ENCODE assay signal across 24 cellular contexts in genomic region chr13:109152311-109152820, GRCh38.
DNase-seq lines count a peak whose midpoint lies in the region; ATAC-seq and TF ChIP-seq lines count a peak whose summit lies in the region.
"Had no signal": no experiment of that assay in that cellular context is flagged by ENCODE, and none has a peak within 500 bp of the region (broad histone marks: within the 10 kb centered on the region; RNA-seq: fewer than 3 reads in every experiment).

No MANE protein-coding gene starts in this region.

- peaks cover 11% of the 10 kb centered on the region for H3K36me3 Mint-ChIP-seq in MCF 10A (ENCODE audit: insufficient read depth, unreplicated experiment)
- no peaks in the 10 kb centered on the region for H3K36me3 Mint-ChIP-seq in activated T-cell treated with anti-CD3 and anti-CD28 coated beads, Interleukin-2, amount 50 U/mL, for 4 hours (ENCODE audit: insufficient read depth)

- H3K27me3 ChIP-seq in breast epithelium (no peaks in the 10 kb centered on the region), mammary epithelial cell (ENCODE audit: insufficient read depth, low read length) (no peaks in the 10 kb centered on the region), mesenchymal stem cell (ENCODE audit: control insufficient read depth in 1 of 2, insufficient read depth in 1 of 2, low read length in 2 of 2) (no peaks in the 10 kb centered on the region), Peyer's patch (no peaks in the 10 kb centered on the region), heart right ventricle (peaks cover 0 to 10% (median 0%) of the 10 kb centered on the region in 7 donors)

- no peak overlapping the region for H2AK5ac ChIP-seq in mesenchymal stem cell (ENCODE audit: low read length, severe bottlenecking)

- dilution Hi-C loops in mammary epithelial cell (cut with HindIII; ENCODE audit: low sequenced_read_pairs): loop anchor here (5.0 kb wide), 1 partner anchor 45 kb away; no protein-coding TSS in a partner anchor

- H4K91ac ChIP-seq in mesenchymal stem cell (ENCODE audit: low read length): no peak overlapping the region

- intact Hi-C loops in MCF 10A (cut with micrococcal nuclease) (no loop called here), breast epithelium (cut with DNase I; ENCODE audit: low total_unique reads) (no loop called here), mammary epithelial cell (cut with micrococcal nuclease) (no loop called here), heart right ventricle (cut with DNase I) (no loop called here)

- no peak overlapping the region for H2BK12ac ChIP-seq in mesenchymal stem cell (ENCODE audit: low read length in 2 of 2)

- CTCF ChIA-PET in MCF 10A (lab: Yijun Ruan, JAX) (interaction anchor here (0.6 to 2.1 kb wide), 4 partner anchors 191 to 951 kb away, joined by 3 to 12 read pairs (median 4); no protein-coding TSS in a partner anchor), mammary epithelial cell (lab: Charles Lee; ENCODE audit: low non-redundant PET) (no interaction called here)

- no peak overlapping the region for H4K8ac ChIP-seq in mesenchymal stem cell (ENCODE audit: low read length)

- H4K20me1 ChIP-seq in mammary epithelial cell (ENCODE audit: insufficient read depth, low read length): no peaks in the 10 kb centered on the region

- DNase-seq in MCF 10A (ENCODE audit: unreplicated experiment): no peak
- no peak for DNase-seq in breast epithelium (ENCODE audit: low spot score in 2 of 2)
- DNase-seq in mammary epithelial cell: no peak
- DNase-seq in mesenchymal stem cell: peak; percentile 26
- DNase-seq in activated T-cell treated with anti-CD3 and anti-CD28 coated beads, Interleukin-2, amount 50 U/mL, for 4 hours: no peak
- no peak for DNase-seq in NOMO-1 treated with dmso at 0.1 percent for 144 hours (lab: John Stamatoyannopoulos, UW; ENCODE audit: unreplicated experiment)
- no peak for DNase-seq in Peyer's patch
- DNase-seq in heart right ventricle: no peak
- DNase-seq: Calu3; DMS79 treated with DMSO at 0.1 percent for 48 hours; GF-D8; GOT3; HCEC 1CT; Karpas-422; NCI-H2029; NCI-H446 treated with DMSO at 0.1 percent for 48 hours; NCI-H526; NCI-H82; NK-92 treated with Interleukin-12 subunit alpha and Interleukin-12 subunit beta, amount 100 ng/mL, for 24 hours; PC-9; SHP77 treated with DMSO at 0.1 percent for 48 hours; SK-N-SH had no signal

- H3K9me3 ChIP-seq in breast epithelium (no peaks in the 10 kb centered on the region), mammary epithelial cell (replicated peaks; ENCODE audit: insufficient read depth, low read length) (no peaks in the 10 kb centered on the region), mesenchymal stem cell (ENCODE audit: control insufficient read depth, low read length) (no peaks in the 10 kb centered on the region), Peyer's patch (no peaks in the 10 kb centered on the region), heart right ventricle (no peaks in the 10 kb centered on the region)
- H3K9me3 ChIP-seq: SK-N-SH had no signal

- TF ChIP-seq POLR2A in breast epithelium (IDR thresholded peaks at IDR 0.05) (no peak), Peyer's patch (IDR thresholded peaks at IDR 0.05) (no peak)

- no peaks in the 10 kb centered on the region for H3K27me3 Mint-ChIP-seq in MCF 10A (ENCODE audit: insufficient read depth, unreplicated experiment)
- peaks cover 8% of the 10 kb centered on the region for H3K27me3 Mint-ChIP-seq in activated T-cell treated with anti-CD3 and anti-CD28 coated beads, Interleukin-2, amount 50 U/mL, for 4 hours (ENCODE audit: low read depth)

- TF ChIP-seq CTCF in MCF 10A (IDR thresholded peaks at IDR 0.05; ENCODE audit: unreplicated experiment) (no peak), breast epithelium (IDR thresholded peaks at IDR 0.05) (no peak), mammary epithelial cell (conservative IDR thresholded peaks at IDR 0.05 in 1 of 2, IDR thresholded peaks at IDR 0.05 in 1 of 2; ENCODE audit: extremely low read depth in 1 of 2, insufficient read depth in 1 of 2, low read depth in 1 of 2, low read length in 2 of 2) (no peak), Peyer's patch (IDR thresholded peaks at IDR 0.05) (no peak), heart right ventricle (IDR thresholded peaks at IDR 0.05) (no peak)

- no peaks in the 10 kb centered on the region for H3K79me2 ChIP-seq in mammary epithelial cell (ENCODE audit: insufficient read depth, low read length)

- H3K18ac ChIP-seq in mesenchymal stem cell (ENCODE audit: low read depth in 1 of 2, low read length in 2 of 2): no peak overlapping the region

- no peaks in the 10 kb centered on the region for H3K9me3 Mint-ChIP-seq in MCF 10A (ENCODE audit: unreplicated experiment)
- H3K9me3 Mint-ChIP-seq in activated T-cell treated with anti-CD3 and anti-CD28 coated beads, Interleukin-2, amount 50 U/mL, for 4 hours: no peaks in the 10 kb centered on the region

- no peak overlapping the region for H3K9ac ChIP-seq in mammary epithelial cell (ENCODE audit: insufficient read depth, low read length)
- H3K9ac ChIP-seq in mesenchymal stem cell (ENCODE audit: low read length): no peak overlapping the region
- H3K9ac ChIP-seq: SK-N-SH had no signal

- H3K27ac Mint-ChIP-seq in MCF 10A (ENCODE audit: low read depth, unreplicated experiment): peak overlapping the region; percentile 77

- H2BK5ac ChIP-seq in mesenchymal stem cell (ENCODE audit: low read depth, low read length, poor library complexity, severe bottlenecking): no peak overlapping the region

- no peak overlapping the region for H3K27ac ChIP-seq in breast epithelium
- peak overlapping the region; percentile 85 for H3K27ac ChIP-seq in mammary epithelial cell (ENCODE audit: insufficient read depth, low read depth, low read length)
- H3K27ac ChIP-seq in mesenchymal stem cell (ENCODE audit: low read length, poor library complexity, severe bottlenecking): no peak overlapping the region
- H3K27ac ChIP-seq in Peyer's patch: no peak overlapping the region
- H3K27ac ChIP-seq in heart right ventricle: no peak overlapping the region
- H3K27ac ChIP-seq: 22Rv1, HL-60, PC-9 had no signal

- in situ Hi-C loops in mammary epithelial cell (cut with MboI; ENCODE audit: low sequenced_read_pairs in 2 of 2): loop anchor here (5.0 to 10.0 kb wide), 3 partner anchors 102 to 188 kb away; no protein-coding TSS in a partner anchor

- no peak overlapping the region for H3K14ac ChIP-seq in mesenchymal stem cell (ENCODE audit: low read length in 2 of 2)

- peaks cover 59% of the 10 kb centered on the region for H3K4me1 Mint-ChIP-seq in MCF 10A (ENCODE audit: insufficient read depth, unreplicated experiment)
- H3K4me1 Mint-ChIP-seq in activated T-cell treated with anti-CD3 and anti-CD28 coated beads, Interleukin-2, amount 50 U/mL, for 4 hours (ENCODE audit: low read depth): no peaks in the 10 kb centered on the region

- H3K79me1 ChIP-seq in mesenchymal stem cell (replicated peaks; ENCODE audit: low read length, poor library complexity, severe bottlenecking): no peaks in the 10 kb centered on the region

- H3K4ac ChIP-seq in mesenchymal stem cell (ENCODE audit: low read depth in 1 of 2, low read length in 2 of 2): no peak overlapping the region

- H3K36me3 ChIP-seq in breast epithelium (no peaks in the 10 kb centered on the region), mammary epithelial cell (ENCODE audit: insufficient read depth, low read length) (no peaks in the 10 kb centered on the region), mesenchymal stem cell (ENCODE audit: control insufficient read depth in 1 of 2, insufficient read depth in 2 of 2, low read depth in 1 of 2, low read length in 2 of 2) (no peaks in the 10 kb centered on the region), Peyer's patch (no peaks in the 10 kb centered on the region), heart right ventricle (no peaks in the 10 kb centered on the region)

- H3K4me2 ChIP-seq in mammary epithelial cell (ENCODE audit: insufficient read depth, low read depth, low read length) (no peak overlapping the region), mesenchymal stem cell (ENCODE audit: low read length, poor library complexity, severe bottlenecking) (no peak overlapping the region)
- H3K4me2 ChIP-seq: PC-9, SK-N-SH had no signal

- BruUV-seq in MCF 10A (replicated peaks; lab: Mats Ljungman, UMichigan): no TSS peak
- BruUV-seq in mammary epithelial cell (replicated peaks; lab: Mats Ljungman, UMichigan): no TSS peak

- 93% methylated on average over 9 of the region's 9 CpGs for WGBS in mammary epithelial cell (ENCODE audit: low coverage, missing lambda C conversion rate)
- 71% methylated on average over 7 of the region's 9 CpGs for WGBS in mesenchymal stem cell
- 67 to 70% methylated on average over 9 of the region's 9 CpGs for WGBS in heart right ventricle, 2 donors

- no peak for ATAC-seq in activated T-cell treated with anti-CD3 and anti-CD28 coated beads, Interleukin-2, amount 50 U/mL, for 4 hours
- no peak for ATAC-seq in heart right ventricle

- H2BK15ac ChIP-seq in mesenchymal stem cell (ENCODE audit: low read depth, poor library complexity, severe bottlenecking): no peak overlapping the region

- POLR2A ChIA-PET in MCF 10A (lab: Yijun Ruan, JAX): interaction anchor here (0.9 to 3.8 kb wide), 8 partner anchors 97 to 628 kb away, joined by 3 to 20 read pairs (median 12); no protein-coding TSS in a partner anchor

- no peak overlapping the region for H3K23ac ChIP-seq in mesenchymal stem cell (ENCODE audit: low read length in 2 of 2)

- H3K4me1 ChIP-seq in breast epithelium (no peaks in the 10 kb centered on the region), mammary epithelial cell (ENCODE audit: insufficient read depth, low read length) (peaks cover 71% of the 10 kb centered on the region), mesenchymal stem cell (ENCODE audit: control insufficient read depth, insufficient read depth, low read depth, low read length) (peaks cover 17% of the 10 kb centered on the region), Peyer's patch (no peaks in the 10 kb centered on the region), heart right ventricle (peaks cover 0 to 19% (median 7%) of the 10 kb centered on the region in 9 donors)

- H2BK120ac ChIP-seq in mesenchymal stem cell (ENCODE audit: low read depth, low read length): no peak overlapping the region

- H2AFZ ChIP-seq in mammary epithelial cell (ENCODE audit: low read depth, low read length) (no peak overlapping the region), mesenchymal stem cell (ENCODE audit: low read depth, low read length) (no peak overlapping the region)
- H2AFZ ChIP-seq: PC-9 had no signal

- H3K4me3 ChIP-seq in breast epithelium: no peak overlapping the region
- no peak overlapping the region for H3K4me3 ChIP-seq in mammary epithelial cell (replicated peaks in 1 of 3; ENCODE audit: insufficient read depth in 1 of 3, low read depth in 2 of 3, low read length in 3 of 3)
- no peak overlapping the region for H3K4me3 ChIP-seq in mesenchymal stem cell (ENCODE audit: insufficient read depth in 1 of 2, low read depth in 1 of 2, low read length in 2 of 2)
- H3K4me3 ChIP-seq in Peyer's patch: no peak overlapping the region
- no peak overlapping the region for H3K4me3 ChIP-seq in heart right ventricle
- H3K4me3 ChIP-seq: PC-9 had no signal

- no peak overlapping the region for H3K4me3 Mint-ChIP-seq in MCF 10A (ENCODE audit: unreplicated experiment)
- no peak overlapping the region for H3K4me3 Mint-ChIP-seq in activated T-cell treated with anti-CD3 and anti-CD28 coated beads, Interleukin-2, amount 50 U/mL, for 4 hours
